In genomic region chr12:31005944-31006361, GRCh38 we compare ENCODE assay signal across 10 cellular contexts.
DNase-seq lines count a peak whose midpoint lies in the region; ATAC-seq lines count a peak whose summit lies in the region.
"Had no signal": no experiment of that assay in that cellular context is flagged by ENCODE, and none has a peak within 500 bp of the region (broad histone marks: within the 10 kb centered on the region; RNA-seq: fewer than 3 reads in every experiment).

No MANE protein-coding gene starts in this region.

- H3K4me1 ChIP-seq in right cardiac atrium (ENCODE audit: control insufficient read depth, insufficient read depth, low read length), result no peaks in the 10 kb centered on the region

- no peak overlapping the region for H3K4me3 ChIP-seq in right cardiac atrium (ENCODE audit: low read length)

- H3K4me3 Mint-ChIP-seq in activated naive CD8-positive, alpha-beta T cell treated with anti-CD3 and anti-CD28 coated beads, Interleukin-2, amount 50 U/mL, for 24 hours, result no peak overlapping the region
- no peak overlapping the region for H3K4me3 Mint-ChIP-seq in activated naive CD8-positive, alpha-beta T cell treated with anti-CD3 and anti-CD28 coated beads for 36 hours
- no peak overlapping the region for H3K4me3 Mint-ChIP-seq in stimulated activated naive CD8-positive, alpha-beta T cell treated with anti-CD3 and anti-CD28 coated beads, Interleukin-15, amount 100 ng/mL, for 72 hours

- H3K9me3 Mint-ChIP-seq in activated naive CD8-positive, alpha-beta T cell treated with anti-CD3 and anti-CD28 coated beads, Interleukin-2, amount 50 U/mL, for 24 hours, result no peaks in the 10 kb centered on the region
- H3K9me3 Mint-ChIP-seq in activated naive CD8-positive, alpha-beta T cell treated with anti-CD3 and anti-CD28 coated beads for 36 hours, result no peaks in the 10 kb centered on the region
- H3K9me3 Mint-ChIP-seq in stimulated activated naive CD8-positive, alpha-beta T cell treated with anti-CD3 and anti-CD28 coated beads, Interleukin-15, amount 100 ng/mL, for 72 hours, result no peaks in the 10 kb centered on the region

- no peaks in the 10 kb centered on the region for H3K36me3 Mint-ChIP-seq in activated naive CD8-positive, alpha-beta T cell treated with anti-CD3 and anti-CD28 coated beads, Interleukin-2, amount 50 U/mL, for 24 hours (ENCODE audit: low read depth)
- H3K36me3 Mint-ChIP-seq in activated naive CD8-positive, alpha-beta T cell treated with anti-CD3 and anti-CD28 coated beads for 36 hours, result no peaks in the 10 kb centered on the region

- no peaks in the 10 kb centered on the region for H3K27me3 ChIP-seq in right cardiac atrium (ENCODE audit: control insufficient read depth, insufficient read depth)

- no peaks in the 10 kb centered on the region for H3K9me3 ChIP-seq in right cardiac atrium (ENCODE audit: control insufficient read depth, low read length)

- intact Hi-C loops in right cardiac atrium (cut with DNase I), result no loop called here

- H3K27me3 Mint-ChIP-seq in activated naive CD8-positive, alpha-beta T cell treated with anti-CD3 and anti-CD28 coated beads, Interleukin-2, amount 50 U/mL, for 24 hours, result no peaks in the 10 kb centered on the region
- no peaks in the 10 kb centered on the region for H3K27me3 Mint-ChIP-seq in activated naive CD8-positive, alpha-beta T cell treated with anti-CD3 and anti-CD28 coated beads for 36 hours
- no peaks in the 10 kb centered on the region for H3K27me3 Mint-ChIP-seq in stimulated activated naive CD8-positive, alpha-beta T cell treated with anti-CD3 and anti-CD28 coated beads, Interleukin-15, amount 100 ng/mL, for 72 hours

- no peaks in the 10 kb centered on the region for H3K4me1 Mint-ChIP-seq in activated naive CD8-positive, alpha-beta T cell treated with anti-CD3 and anti-CD28 coated beads, Interleukin-2, amount 50 U/mL, for 24 hours
- no peaks in the 10 kb centered on the region for H3K4me1 Mint-ChIP-seq in activated naive CD8-positive, alpha-beta T cell treated with anti-CD3 and anti-CD28 coated beads for 36 hours
- peaks cover 6% of the 10 kb centered on the region for H3K4me1 Mint-ChIP-seq in stimulated activated naive CD8-positive, alpha-beta T cell treated with anti-CD3 and anti-CD28 coated beads, Interleukin-15, amount 100 ng/mL, for 72 hours

- no peak for DNase-seq in activated naive CD8-positive, alpha-beta T cell treated with anti-CD3 and anti-CD28 coated beads, Interleukin-2, amount 50 U/mL, for 24 hours
- no peak for DNase-seq in activated naive CD8-positive, alpha-beta T cell treated with anti-CD3 and anti-CD28 coated beads for 36 hours
- DNase-seq in SW480 (ENCODE audit: low spot score), result peak; percentile 99
- peak in 1 of 3 donors; percentile 59 for DNase-seq in right cardiac atrium
- DNase-seq in stimulated activated naive CD8-positive, alpha-beta T cell treated with anti-CD3 and anti-CD28 coated beads, Interleukin-15, amount 100 ng/mL, for 72 hours, result no peak
- DNase-seq in T-helper 1 cell, result no peak
- DNase-seq in DMS79 treated with DMSO at 0.1 percent for 48 hours (lab: John Stamatoyannopoulos, UW), result no peak
- DNase-seq: KBM-7, NCI-H345 had no signal

- H3K27ac Mint-ChIP-seq in activated naive CD8-positive, alpha-beta T cell treated with anti-CD3 and anti-CD28 coated beads, Interleukin-2, amount 50 U/mL, for 24 hours, result no peak overlapping the region
- H3K27ac Mint-ChIP-seq in activated naive CD8-positive, alpha-beta T cell treated with anti-CD3 and anti-CD28 coated beads for 36 hours, result no peak overlapping the region
- no peak overlapping the region for H3K27ac Mint-ChIP-seq in stimulated activated naive CD8-positive, alpha-beta T cell treated with anti-CD3 and anti-CD28 coated beads, Interleukin-15, amount 100 ng/mL, for 72 hours

- peak; percentile 29 for ATAC-seq in activated naive CD8-positive, alpha-beta T cell treated with anti-CD3 and anti-CD28 coated beads, Interleukin-2, amount 50 U/mL, for 24 hours
- ATAC-seq in right cardiac atrium, result peak; percentile 27 to 91
- ATAC-seq in stimulated activated naive CD8-positive, alpha-beta T cell treated with anti-CD3 and anti-CD28 coated beads, Interleukin-15, amount 100 ng/mL, for 72 hours, result peak; percentile 16
- no peak for ATAC-seq in HG03097 (IDR thresholded peaks at IDR 0.05; ENCODE audit: low FRiP score, unreplicated experiment)

- WGBS in right cardiac atrium, result 81% methylated on average over 4 of the region's 4 CpGs

- H3K27ac ChIP-seq in right cardiac atrium (ENCODE audit: low read length), result no peak overlapping the region
